ENCODE assay signal across 16 cellular contexts in genomic region chr22:38781033-38781432, GRCh38. TPM values are rescaled to one million over a fixed set of nuclear protein-coding genes. Genes with fewer than 3 reads are reported as not detected.
A peak's percentile ranks its signal among the peaks of the same experiment; 100 is the strongest.
DNase-seq lines count a peak whose midpoint lies in the region; ATAC-seq and TF ChIP-seq lines count a peak whose summit lies in the region.
"Had no signal": no experiment of that assay in that cellular context is flagged by ENCODE, and none has a peak within 500 bp of the region (broad histone marks: within the 10 kb centered on the region; RNA-seq: fewer than 3 reads in every experiment).

No MANE protein-coding gene starts in this region.

- H3K36me3 Mint-ChIP-seq in CD4-positive, CD25-positive, alpha-beta regulatory T cell, result peaks cover 21% of the 10 kb centered on the region
- H3K36me3 Mint-ChIP-seq in brain, result peaks cover 36% of the 10 kb centered on the region
- peaks cover 5% of the 10 kb centered on the region for H3K36me3 Mint-ChIP-seq in activated T-helper 17 cell treated with anti-CD3 and anti-CD28 coated beads, Interleukin-2, amount 50 U/mL, for 72 hours (ENCODE audit: low read depth)

- no peak overlapping the region for H3K4me3 Mint-ChIP-seq in CD4-positive, CD25-positive, alpha-beta regulatory T cell
- no peak overlapping the region for H3K4me3 Mint-ChIP-seq in brain
- H3K4me3 Mint-ChIP-seq in activated T-helper 17 cell treated with anti-CD3 and anti-CD28 coated beads, Interleukin-2, amount 50 U/mL, for 72 hours, result no peak overlapping the region
- H3K4me3 Mint-ChIP-seq: CD14-positive monocyte had no signal

- H3K9me3 ChIP-seq in CD4-positive, CD25-positive, alpha-beta regulatory T cell (ENCODE audit: control insufficient read depth in 2 of 2, low read length in 2 of 2), result no peaks in the 10 kb centered on the region
- H3K9me3 ChIP-seq in heart left ventricle, result no peaks in the 10 kb centered on the region

- 50 to 75% (median 73%) methylated on average over 9 to 13 of the region's 13 CpGs for WGBS in heart left ventricle, 4 donors

- peak overlapping the region in 2 of 3 donors; percentile 70 to 90 for H3K27ac Mint-ChIP-seq in CD4-positive, CD25-positive, alpha-beta regulatory T cell
- H3K27ac Mint-ChIP-seq in brain, result peak overlapping the region in 3 of 5 experiments; percentile 94 to 96 (median 95)
- H3K27ac Mint-ChIP-seq in activated T-helper 17 cell treated with anti-CD3 and anti-CD28 coated beads, Interleukin-2, amount 50 U/mL, for 72 hours, result no peak overlapping the region

- no peak for DNase-seq in CD4-positive, CD25-positive, alpha-beta regulatory T cell
- DNase-seq in heart left ventricle, result peak; percentile 71 to 86 (median 78)
- DNase-seq in medulla oblongata (ENCODE audit: extremely low spot score), result peak; percentile 71
- no peak for DNase-seq in NCI-H1048 (lab: John Stamatoyannopoulos, UW)
- DNase-seq in dermis blood vessel endothelial cell, result no peak
- DNase-seq: COR-L47, IMR-90, Karpas-422, MM.1S, NCI-H1417, NCI-H187 treated with DMSO at 0.1 percent for 48 hours, NCI-H748 treated with DMSO at 0.1 percent for 48 hours, PC-3 had no signal

- intact Hi-C loops in heart left ventricle (cut with DNase I), result loop anchor here in 2 of 10 donors (10.0 kb wide), 2 partner anchors 64 to 144 kb away; partner anchors contain the start of gene NPTXR (in 1 of the 2)

- H3K4me1 ChIP-seq in CD4-positive, CD25-positive, alpha-beta regulatory T cell (ENCODE audit: control insufficient read depth, insufficient read depth, low read length, poor library complexity, severe bottlenecking), result no peaks in the 10 kb centered on the region
- H3K4me1 ChIP-seq in heart left ventricle, result peaks cover 0 to 54% (median 21%) of the 10 kb centered on the region in 12 donors

- H3K27me3 ChIP-seq in CD4-positive, CD25-positive, alpha-beta regulatory T cell (ENCODE audit: control insufficient read depth, insufficient read depth, low read length), result no peaks in the 10 kb centered on the region
- no peaks in the 10 kb centered on the region for H3K27me3 ChIP-seq in heart left ventricle

- H3K4me3 ChIP-seq in CD4-positive, CD25-positive, alpha-beta regulatory T cell (ENCODE audit: low read depth, low read length), result no peak overlapping the region
- H3K4me3 ChIP-seq in heart left ventricle, result no peak overlapping the region

- peaks cover 8% of the 10 kb centered on the region for H3K36me3 ChIP-seq in CD4-positive, CD25-positive, alpha-beta regulatory T cell (ENCODE audit: control insufficient read depth, insufficient read depth, low read length)
- H3K36me3 ChIP-seq in heart left ventricle, result peaks cover 0 to 23% (median 7%) of the 10 kb centered on the region in 9 donors

- TF ChIP-seq POLR2A in heart left ventricle (IDR thresholded peaks at IDR 0.05), result no peak

- no peak for ATAC-seq in CD4-positive, CD25-positive, alpha-beta regulatory T cell (ENCODE audit: low read depth in 2 of 2)
- peak; percentile 42 to 82 (median 52) for ATAC-seq in heart left ventricle
- ATAC-seq in activated T-helper 17 cell treated with anti-CD3 and anti-CD28 coated beads, Interleukin-2, amount 50 U/mL, for 72 hours (replicated peaks), result no peak
- ATAC-seq: PC-3 had no signal

- no peak overlapping the region for H3K27ac ChIP-seq in CD4-positive, CD25-positive, alpha-beta regulatory T cell (ENCODE audit: insufficient read depth, low read length, poor library complexity, severe bottlenecking)
- H3K27ac ChIP-seq in heart left ventricle, result peak overlapping the region in 10 of 12 donors; percentile 22 to 92 (median 64)

- no peaks in the 10 kb centered on the region for H3K27me3 Mint-ChIP-seq in CD4-positive, CD25-positive, alpha-beta regulatory T cell
- peaks cover 2% of the 10 kb centered on the region for H3K27me3 Mint-ChIP-seq in brain
- no peaks in the 10 kb centered on the region for H3K27me3 Mint-ChIP-seq in activated T-helper 17 cell treated with anti-CD3 and anti-CD28 coated beads, Interleukin-2, amount 50 U/mL, for 72 hours

- H3K9me3 Mint-ChIP-seq in CD4-positive, CD25-positive, alpha-beta regulatory T cell, result no peaks in the 10 kb centered on the region
- no peaks in the 10 kb centered on the region for H3K9me3 Mint-ChIP-seq in brain
- no peaks in the 10 kb centered on the region for H3K9me3 Mint-ChIP-seq in activated T-helper 17 cell treated with anti-CD3 and anti-CD28 coated beads, Interleukin-2, amount 50 U/mL, for 72 hours
- H3K9me3 Mint-ChIP-seq: CD14-positive monocyte had no signal

- peaks cover 0 to 14% (median 5%) of the 10 kb centered on the region in 4 donors for H3K4me1 Mint-ChIP-seq in CD4-positive, CD25-positive, alpha-beta regulatory T cell
- H3K4me1 Mint-ChIP-seq in brain, result peaks cover 42% of the 10 kb centered on the region
- H3K4me1 Mint-ChIP-seq in activated T-helper 17 cell treated with anti-CD3 and anti-CD28 coated beads, Interleukin-2, amount 50 U/mL, for 72 hours, result no peaks in the 10 kb centered on the region

- TF ChIP-seq CTCF in brain (conservative IDR thresholded peaks at IDR 0.05) (no peak), heart left ventricle (IDR thresholded peaks at IDR 0.05) (no peak)

RNA-seq across cellular contexts. Expression of gene DNAL4, which starts 12.9 kb away (rescaled TPM):
- total RNA-seq in CD4-positive, CD25-positive, alpha-beta regulatory T cell, result 6.3 TPM
- polyA plus RNA-seq in CD4-positive, CD25-positive, alpha-beta regulatory T cell, result 10 to 100 TPM in 2 of 4 donors, 1 to 10 TPM in 2; 9.3 to 10.9 (median 10.0) TPM
- polyA plus RNA-seq in brain (ENCODE audit: insufficient read depth, low read depth, low replicate concordance) (61.4 TPM), heart left ventricle (10 to 100 TPM in 1 of 2 donors, 1 to 10 TPM in 1; 7.9 to 14.9 TPM)
- total RNA-seq in heart left ventricle (10 to 100 TPM in 5 of 9 donors, 1 to 10 TPM in 4; 8.2 to 16.4 (median 10.4) TPM), dermis blood vessel endothelial cell (15.3 and 16.3 TPM in 2 replicates)
- 1 to 10 TPM; 5.0 to 5.2 TPM for total RNA-seq in activated T-helper 17 cell treated with anti-CD3 and anti-CD28 coated beads, Interleukin-2, amount 50 U/mL, for 72 hours

RNA-seq across cellular contexts. Expression of gene SUN2, which starts 25.2 kb away (rescaled TPM):
- total RNA-seq in CD4-positive, CD25-positive, alpha-beta regulatory T cell, result 454 TPM
- 100 to 1,000 TPM; 260 to 381 (median 298) TPM for polyA plus RNA-seq in CD4-positive, CD25-positive, alpha-beta regulatory T cell
- polyA plus RNA-seq in brain (ENCODE audit: insufficient read depth, low read depth, low replicate concordance), result 251 TPM
- 100 to 1,000 TPM in 6 of 9 donors, 10 to 100 TPM in 3; 75.2 to 405 (median 125) TPM for total RNA-seq in heart left ventricle
- polyA plus RNA-seq in heart left ventricle, result 100 to 1,000 TPM in 1 of 2 donors, 10 to 100 TPM in 1; 41.3 to 203 TPM
- total RNA-seq in activated T-helper 17 cell treated with anti-CD3 and anti-CD28 coated beads, Interleukin-2, amount 50 U/mL, for 72 hours, result 100 to 1,000 TPM; 193 to 216 TPM
- total RNA-seq in dermis blood vessel endothelial cell, result 186 and 260 TPM in 2 replicates

Comparison
In these comparisons a context has a peak if more than half of its experiments do, and no peak if none do; other contexts are left out.
1. ATAC-seq: peak in heart left ventricle (4 of 4); none in CD4-positive, CD25-positive, alpha-beta regulatory T cell (0 of 2) and activated T-helper 17 cell treated with anti-CD3 and anti-CD28 coated beads, Interleukin-2, amount 50 U/mL, for 72 hours (single experiment).
2. DNase-seq: peak in heart left ventricle (5 of 5) and medulla oblongata (single experiment); none in CD4-positive, CD25-positive, alpha-beta regulatory T cell (0 of 3), NCI-H1048 (single experiment) and dermis blood vessel endothelial cell (single experiment).